In genomic region chr4:2694691-2695090, GRCh38 we compare ENCODE assay signal across 26 cellular contexts.
DNase-seq lines count a peak whose midpoint lies in the region; ATAC-seq, FAIRE-seq and TF ChIP-seq lines count a peak whose summit lies in the region.
"Had no signal": no experiment of that assay in that cellular context is flagged by ENCODE, and none has a peak within 500 bp of the region (broad histone marks: within the 10 kb centered on the region; RNA-seq: fewer than 3 reads in every experiment).

No MANE protein-coding gene starts in this region.

- H3K27me3 ChIP-seq in H1 (replicated peaks in 1 of 4; ENCODE audit: control insufficient read depth in 3 of 4, extremely low read depth in 1 of 4, insufficient read depth in 3 of 4, low read length in 3 of 4) = no peaks in the 10 kb centered on the region
- H3K27me3 ChIP-seq: body of pancreas had no signal

- H2BK20ac ChIP-seq in H1 (ENCODE audit: low read length) = no peak overlapping the region

- H3K36me3 ChIP-seq in H1 (ENCODE audit: control insufficient read depth in 2 of 4, insufficient read depth in 4 of 4, low read length in 3 of 4) = peaks cover 32 to 53% (median 42%) of the 10 kb centered on the region in 4 experiments; a peak in 7 of 8 replicates

- TF ChIP-seq RAD21 in H1 (IDR thresholded peaks at IDR 0.05 in 1 of 2, conservative IDR thresholded peaks at IDR 0.05 in 1 of 2; ENCODE audit: low read depth in 2 of 2, low read length in 2 of 2) = no peak

- no peaks in the 10 kb centered on the region for H3K9me3 ChIP-seq in H1 (ENCODE audit: insufficient read depth in 2 of 2, low read depth in 1 of 2, low read length in 1 of 2)
- H3K9me3 ChIP-seq: body of pancreas had no signal

- H3K4me2 ChIP-seq in H1 (ENCODE audit: insufficient read depth in 1 of 2, low read depth in 2 of 2, low read length in 2 of 2) = no peak overlapping the region

- H3K79me2 ChIP-seq in H1 (ENCODE audit: control insufficient read depth in 1 of 2, insufficient read depth in 2 of 2, low read length in 2 of 2) = no peaks in the 10 kb centered on the region

- no peak for DNase-seq in activated CD4-positive, alpha-beta T cell treated with anti-CD3 and anti-CD28 coated beads for 36 hours
- DNase-seq in activated CD4-positive, alpha-beta T cell treated with anti-CD3 and anti-CD28 coated beads, Interleukin-2, amount 50 U/mL, for 4 hours = no peak
- DNase-seq in RPMI7951 (ENCODE audit: low read depth) (peak; percentile 96), H1 (ENCODE audit: low read depth in 1 of 2, low spot score in 2 of 2) (no peak), NCI-H226 (no peak), Kasumi-1 (lab: John Stamatoyannopoulos, UW) (no peak)
- no peak for DNase-seq in stimulated activated naive B cell treated with anti-CD40 and anti-IgM and Interleukin-4, amounts not matched to agents 10 μg/mL and 1 μg/mL and 100 μg/mL, for 72 hours
- DNase-seq: activated CD4-positive, alpha-beta memory T cell treated with anti-CD3 and anti-CD28 coated beads for 36 hours; activated naive CD4-positive, alpha-beta T cell treated with anti-CD3 and anti-CD28 coated beads for 36 hours; activated T-cell treated with anti-CD3 and anti-CD28 coated beads, Interleukin-2, amount 50 U/mL, for 24 hours; body of pancreas; foreskin fibroblast; left colon; midbrain; NCI-H1417; NCI-H526; nephron progenitor cell; SHP77; stimulated activated CD4-positive, alpha-beta T cell treated with anti-CD3 and anti-CD28 coated beads, Interleukin-2, amount 100 ng/mL, for 24 hours; stimulated activated naive CD8-positive, alpha-beta T cell treated with anti-CD3 and anti-CD28 coated beads, Interleukin-15, amount 100 ng/mL, for 72 hours; trophoblast cell had no signal

- no peaks in the 10 kb centered on the region for H3K27me3 Mint-ChIP-seq in activated CD4-positive, alpha-beta T cell treated with anti-CD3 and anti-CD28 coated beads for 36 hours
- H3K27me3 Mint-ChIP-seq in stimulated activated naive B cell treated with anti-CD40 and anti-IgM and Interleukin-4, amounts not matched to agents 10 μg/mL and 1 μg/mL and 100 μg/mL, for 72 hours = no peaks in the 10 kb centered on the region
- H3K27me3 Mint-ChIP-seq: activated CD4-positive, alpha-beta memory T cell treated with anti-CD3 and anti-CD28 coated beads for 36 hours; activated T-cell treated with anti-CD3 and anti-CD28 coated beads, Interleukin-2, amount 50 U/mL, for 24 hours; dendritic cell treated with granulocyte-macrophage colony-stimulating factor and Interleukin-4, amounts not matched to agents 40 ng/mL and 50 ng/mL, for 4 days; stimulated activated naive CD8-positive, alpha-beta T cell treated with anti-CD3 and anti-CD28 coated beads, Interleukin-15, amount 100 ng/mL, for 72 hours had no signal

- ATAC-seq in activated CD4-positive, alpha-beta T cell treated with anti-CD3 and anti-CD28 coated beads for 36 hours = no peak
- no peak for ATAC-seq in stimulated activated naive B cell treated with anti-CD40 and anti-IgM and Interleukin-4, amounts not matched to agents 10 μg/mL and 1 μg/mL and 100 μg/mL, for 72 hours (replicated peaks)
- no peak for ATAC-seq in HG03025 (IDR thresholded peaks at IDR 0.05; ENCODE audit: low FRiP score, unreplicated experiment)
- ATAC-seq: body of pancreas; GM12878; left colon; stimulated activated naive CD8-positive, alpha-beta T cell treated with anti-CD3 and anti-CD28 coated beads, Interleukin-15, amount 100 ng/mL, for 72 hours had no signal

- CTCF ChIA-PET in activated CD4-positive, alpha-beta T cell treated with anti-CD3 and anti-CD28 coated beads for 36 hours (lab: Charles Lee) = interaction anchor here (0.8 kb wide), 1 partner anchor 21 kb away, joined by 3 read pairs; no protein-coding TSS in a partner anchor
- CTCF ChIA-PET in H1 (lab: Charles Lee; ENCODE audit: partially characterized antibody) = interaction anchor here (1.0 to 1.1 kb wide), 3 partner anchors 11 to 22 kb away, joined by 3 to 4 read pairs (median 3); no protein-coding TSS in a partner anchor

- no peak overlapping the region for H3K56ac ChIP-seq in H1 (replicated peaks; ENCODE audit: insufficient read length, low read depth, low read length)

- no peak overlapping the region for H2BK120ac ChIP-seq in H1 (replicated peaks; ENCODE audit: low read depth, low read length)

- no peaks in the 10 kb centered on the region; the same call in 1 of the 2 replicates for H3K79me1 ChIP-seq in H1 (ENCODE audit: low read depth, low read length)

- no peak overlapping the region for H2AK5ac ChIP-seq in H1 (ENCODE audit: low read depth, low read length)

- TF ChIP-seq POLR2A in H1 (IDR thresholded peaks at IDR 0.05; ENCODE audit: control extremely low read depth in 1 of 2, low read depth in 2 of 2, low read length in 2 of 2) = no peak

- peak overlapping the region; percentile 41; the same call in 1 of the 2 replicates for H4K8ac ChIP-seq in H1 (ENCODE audit: extremely low read depth, insufficient read depth, low read length)

- H3K9me3 Mint-ChIP-seq in activated CD4-positive, alpha-beta T cell treated with anti-CD3 and anti-CD28 coated beads for 36 hours (ENCODE audit: low read depth) = no peaks in the 10 kb centered on the region
- peaks cover 6 to 10% of the 10 kb centered on the region in 2 donors for H3K9me3 Mint-ChIP-seq in stimulated activated naive B cell treated with anti-CD40 and anti-IgM and Interleukin-4, amounts not matched to agents 10 μg/mL and 1 μg/mL and 100 μg/mL, for 72 hours
- H3K9me3 Mint-ChIP-seq: activated CD4-positive, alpha-beta memory T cell treated with anti-CD3 and anti-CD28 coated beads for 36 hours; activated naive CD4-positive, alpha-beta T cell treated with anti-CD3 and anti-CD28 coated beads for 36 hours; activated T-cell treated with anti-CD3 and anti-CD28 coated beads, Interleukin-2, amount 50 U/mL, for 24 hours; dendritic cell treated with granulocyte-macrophage colony-stimulating factor and Interleukin-4, amounts not matched to agents 40 ng/mL and 50 ng/mL, for 4 days; nephron progenitor cell; stimulated activated naive CD8-positive, alpha-beta T cell treated with anti-CD3 and anti-CD28 coated beads, Interleukin-15, amount 100 ng/mL, for 72 hours had no signal

- peaks cover 5 to 11% of the 10 kb centered on the region in 2 experiments for H4K20me1 ChIP-seq in H1 (replicated peaks in 1 of 2; ENCODE audit: control insufficient read depth in 1 of 2, insufficient read depth in 2 of 2, low read length in 2 of 2)

- H3K36me3 Mint-ChIP-seq in activated CD4-positive, alpha-beta T cell treated with anti-CD3 and anti-CD28 coated beads for 36 hours (ENCODE audit: low read depth) = peaks cover 72% of the 10 kb centered on the region
- peaks cover 80 to 82% of the 10 kb centered on the region in 2 donors for H3K36me3 Mint-ChIP-seq in stimulated activated naive B cell treated with anti-CD40 and anti-IgM and Interleukin-4, amounts not matched to agents 10 μg/mL and 1 μg/mL and 100 μg/mL, for 72 hours

- WGBS in H1 (ENCODE audit: extremely low coverage in 1 of 2, insufficient coverage in 1 of 2, insufficient read length in 1 of 2, insufficient replicate concordance in 2 of 2, low coverage in 1 of 2, low lambda C conversion rate in 2 of 2, missing lambda C conversion rate in 1 of 2), 2 experiments = 97% methylated on average over 16 of the region's 16 CpGs; no CpG with 5 or more reads in 1 of the 2 experiments

- H3K4me3 Mint-ChIP-seq in activated CD4-positive, alpha-beta T cell treated with anti-CD3 and anti-CD28 coated beads for 36 hours = no peak overlapping the region
- no peak overlapping the region for H3K4me3 Mint-ChIP-seq in stimulated activated naive B cell treated with anti-CD40 and anti-IgM and Interleukin-4, amounts not matched to agents 10 μg/mL and 1 μg/mL and 100 μg/mL, for 72 hours
- H3K4me3 Mint-ChIP-seq: activated CD4-positive, alpha-beta memory T cell treated with anti-CD3 and anti-CD28 coated beads for 36 hours; activated naive CD4-positive, alpha-beta T cell treated with anti-CD3 and anti-CD28 coated beads for 36 hours; activated T-cell treated with anti-CD3 and anti-CD28 coated beads, Interleukin-2, amount 50 U/mL, for 24 hours; dendritic cell treated with granulocyte-macrophage colony-stimulating factor and Interleukin-4, amounts not matched to agents 40 ng/mL and 50 ng/mL, for 4 days; nephron progenitor cell; stimulated activated naive CD8-positive, alpha-beta T cell treated with anti-CD3 and anti-CD28 coated beads, Interleukin-15, amount 100 ng/mL, for 72 hours had no signal

- no peaks in the 10 kb centered on the region; the same call in 1 of the 2 replicates for H3K23me2 ChIP-seq in H1 (ENCODE audit: low read depth, low read length)

- no peak overlapping the region for H3K23ac ChIP-seq in H1 (ENCODE audit: insufficient read length)

- no peak overlapping the region for H3K4me3 ChIP-seq in H1 (ENCODE audit: extremely low read depth in 1 of 4, insufficient read depth in 2 of 4, low read depth in 3 of 4, low read length in 4 of 4)
- H3K4me3 ChIP-seq: body of pancreas, GM12878 had no signal

- no peaks in the 10 kb centered on the region for H3K4me1 ChIP-seq in H1 (replicated peaks in 1 of 4; ENCODE audit: control insufficient read depth in 3 of 4, insufficient read depth in 4 of 4, low read length in 3 of 4)
- H3K4me1 ChIP-seq: body of pancreas had no signal

- H4K5ac ChIP-seq in H1 (ENCODE audit: insufficient read length, low read depth, low read length) = no peak overlapping the region

- no peak overlapping the region for H3K14ac ChIP-seq in H1 (ENCODE audit: insufficient read length)

- no peak overlapping the region for H3K18ac ChIP-seq in H1 (ENCODE audit: extremely low read depth, low read length)

- H2BK12ac ChIP-seq in H1 (ENCODE audit: low read depth, low read length) = no peak overlapping the region

- TF ChIP-seq CTCF in H1 (IDR thresholded peaks at IDR 0.05; ENCODE audit: control extremely low read depth in 1 of 3, insufficient read depth in 1 of 3, low read depth in 1 of 3, low read length in 3 of 3) = no peak

- H2BK5ac ChIP-seq in H1 (ENCODE audit: low read depth, low read length) = no peak overlapping the region

- POLR2A ChIA-PET in activated CD4-positive, alpha-beta T cell treated with anti-CD3 and anti-CD28 coated beads for 36 hours (lab: Charles Lee) = no interaction called here
- POLR2A ChIA-PET in H1 (lab: Charles Lee; ENCODE audit: partially characterized antibody) = no interaction called here

- FAIRE-seq in H1 (lab: Jason Lieb, UNC) = no peak
- FAIRE-seq: GM12878 had no signal

- TF ChIP-seq EP300 in H1 (IDR thresholded peaks at IDR 0.05; ENCODE audit: borderline replicate concordance in 1 of 2, low read depth in 2 of 2, low read length in 2 of 2) = no peak

- no peak overlapping the region for H2BK15ac ChIP-seq in H1 (ENCODE audit: low read length)

- H4K91ac ChIP-seq in H1 (replicated peaks; ENCODE audit: insufficient read length, low read length) = no peak overlapping the region

- intact Hi-C loops in activated CD4-positive, alpha-beta T cell treated with anti-CD3 and anti-CD28 coated beads for 36 hours (cut with DNase I, micrococcal nuclease) = no loop called here

- H3K27ac ChIP-seq in H1 (ENCODE audit: low read depth, low read length) = no peak overlapping the region
- H3K27ac ChIP-seq: 22Rv1, body of pancreas, VCaP had no signal

- H2AFZ ChIP-seq in H1 (ENCODE audit: low read length) = no peak overlapping the region

- H3K27ac Mint-ChIP-seq in activated CD4-positive, alpha-beta T cell treated with anti-CD3 and anti-CD28 coated beads for 36 hours = peak overlapping the region; percentile 37
- peak overlapping the region; percentile 65 for H3K27ac Mint-ChIP-seq in stimulated activated naive B cell treated with anti-CD40 and anti-IgM and Interleukin-4, amounts not matched to agents 10 μg/mL and 1 μg/mL and 100 μg/mL, for 72 hours
- H3K27ac Mint-ChIP-seq: activated naive CD4-positive, alpha-beta T cell treated with anti-CD3 and anti-CD28 coated beads for 36 hours; activated T-cell treated with anti-CD3 and anti-CD28 coated beads, Interleukin-2, amount 50 U/mL, for 24 hours; dendritic cell treated with granulocyte-macrophage colony-stimulating factor and Interleukin-4, amounts not matched to agents 40 ng/mL and 50 ng/mL, for 4 days; nephron progenitor cell had no signal

- H3K4ac ChIP-seq in H1 (replicated peaks; ENCODE audit: insufficient read length, low read depth, low read length) = no peak overlapping the region

- H3K9ac ChIP-seq in H1 (replicated peaks in 1 of 4; ENCODE audit: extremely low read depth in 1 of 4, low read depth in 3 of 4, low read length in 3 of 4) = 0 out of 7 replicates have a peak overlapping the region, but pooled peaks of 1 of the 4 experiments have one; percentile 10

- H3K4me1 Mint-ChIP-seq in activated CD4-positive, alpha-beta T cell treated with anti-CD3 and anti-CD28 coated beads for 36 hours = peaks cover 39% of the 10 kb centered on the region
- peaks cover 61 to 94% of the 10 kb centered on the region in 2 donors for H3K4me1 Mint-ChIP-seq in stimulated activated naive B cell treated with anti-CD40 and anti-IgM and Interleukin-4, amounts not matched to agents 10 μg/mL and 1 μg/mL and 100 μg/mL, for 72 hours
